In the genomic region with DNA sequence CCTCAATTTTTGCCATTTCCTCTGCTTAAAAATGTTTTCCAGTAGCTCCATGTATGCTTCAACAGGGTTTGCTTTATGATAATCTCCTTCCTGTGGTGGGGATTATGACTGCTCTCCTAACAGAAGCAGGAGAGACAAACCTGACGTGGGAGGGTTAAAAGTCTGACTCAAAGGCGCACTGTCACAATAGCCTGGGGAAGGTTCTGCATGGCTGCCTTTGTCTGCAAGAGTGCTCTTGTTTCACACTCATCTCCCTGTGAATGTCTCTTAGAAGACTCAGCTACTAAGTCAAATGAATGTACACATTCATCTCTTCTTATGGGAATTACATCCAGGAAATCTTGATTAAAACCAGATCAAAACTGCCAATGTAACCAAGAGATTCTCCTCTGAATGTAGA, we compare ENCODE assay signal across 11 cellular contexts.
DNase-seq lines count a peak whose midpoint lies in the region; ATAC-seq and TF ChIP-seq lines count a peak whose summit lies in the region.
"Had no signal": no experiment of that assay in that cellular context is flagged by ENCODE, and none has a peak within 500 bp of the region (broad histone marks: within the 10 kb centered on the region; RNA-seq: fewer than 3 reads in every experiment).

No MANE protein-coding gene starts in this region.

- H3K4me3 ChIP-seq in choroid plexus epithelial cell (ENCODE audit: low read depth, low read length) = no peak overlapping the region
- H3K4me3 ChIP-seq in OCI-LY7 (ENCODE audit: low read depth, low read length, poor library complexity, severe bottlenecking) = no peak overlapping the region
- H3K4me3 ChIP-seq: pancreas had no signal

- no peaks in the 10 kb centered on the region for H3K79me2 ChIP-seq in OCI-LY7 (ENCODE audit: insufficient read depth, low read depth, low read length)

- no peaks in the 10 kb centered on the region for H3K4me1 ChIP-seq in OCI-LY7 (ENCODE audit: insufficient read depth, low read length, poor library complexity, severe bottlenecking)
- H3K4me1 ChIP-seq: pancreas had no signal

- H2AFZ ChIP-seq in OCI-LY7 (ENCODE audit: low read length) = no peak overlapping the region

- no peaks in the 10 kb centered on the region for H4K20me1 ChIP-seq in OCI-LY7 (ENCODE audit: insufficient read depth, low read length)

- no peaks in the 10 kb centered on the region for H3K36me3 ChIP-seq in OCI-LY7 (ENCODE audit: insufficient read depth, low read length)
- H3K36me3 ChIP-seq: pancreas had no signal

- BruUV-seq in OCI-LY7 (replicated peaks; lab: Mats Ljungman, UMichigan) = no TSS peak

- DNase-seq in stimulated activated CD4-positive, alpha-beta T cell treated with anti-CD3 and anti-CD28 coated beads, Interleukin-4, amount 100 ng/mL, for 24 hours = peak; percentile 35
- no peak for DNase-seq in stimulated activated CD4-positive, alpha-beta T cell treated with anti-CD3 and anti-CD28 coated beads, Interleukin-4, amount 100 ng/mL, for 1 hour
- DNase-seq in choroid plexus epithelial cell (ENCODE audit: low read depth) (peak; percentile 37), OCI-LY7 (ENCODE audit: low spot score) (no peak), NCI-H2171 (lab: John Stamatoyannopoulos, UW) (no peak), CD1c-positive myeloid dendritic cell (ENCODE audit: extremely low spot score) (no peak), amniotic stem cell (lab: John Stamatoyannopoulos, UW) (no peak)
- DNase-seq: activated gamma-delta T cell treated with Interleukin-2 at 50 U/mL for 16 hours, COR-L47, pancreas had no signal

- CTCF ChIA-PET in OCI-LY7 (lab: Charles Lee; ENCODE audit: unreplicated experiment) = no interaction called here

- peak; percentile 49 for ATAC-seq in HG03378 (IDR thresholded peaks at IDR 0.05; ENCODE audit: unreplicated experiment)
- ATAC-seq: pancreas had no signal

- no peaks in the 10 kb centered on the region for H3K9me2 ChIP-seq in OCI-LY7 (ENCODE audit: insufficient read depth, low read length)

- H3K9me3 ChIP-seq in OCI-LY7 (ENCODE audit: low read length) = no peaks in the 10 kb centered on the region
- H3K9me3 ChIP-seq: pancreas had no signal

- intact Hi-C loops in OCI-LY7 (cut with micrococcal nuclease; ENCODE audit: unreplicated experiment) = loop anchor here (10.0 kb wide), 1 partner anchor 323 kb away; no protein-coding TSS in a partner anchor

- POLR2A ChIA-PET in OCI-LY7 (lab: Charles Lee) = interaction anchor here (1.1 kb wide), 1 partner anchor 77 kb away, joined by 3 read pairs; no protein-coding TSS in a partner anchor

- H3K27ac ChIP-seq in OCI-LY7 (ENCODE audit: low read depth, low read length, poor library complexity, severe bottlenecking) = no peak overlapping the region
- H3K27ac ChIP-seq: pancreas had no signal

- TF ChIP-seq CTCF in choroid plexus epithelial cell (conservative IDR thresholded peaks at IDR 0.05; ENCODE audit: low read depth, low read length) (no peak), OCI-LY7 (conservative IDR thresholded peaks at IDR 0.05; ENCODE audit: low read length) (no peak)

- H3K4me2 ChIP-seq in OCI-LY7 (ENCODE audit: low read length) = no peak overlapping the region

Comparison
In these comparisons a context has a peak if more than half of its experiments do, and no peak if none do; other contexts are left out.
1. DNase-seq: peak in stimulated activated CD4-positive, alpha-beta T cell treated with anti-CD3 and anti-CD28 coated beads, Interleukin-4, amount 100 ng/mL, for 24 hours (single experiment) and choroid plexus epithelial cell (single experiment); none in stimulated activated CD4-positive, alpha-beta T cell treated with anti-CD3 and anti-CD28 coated beads, Interleukin-4, amount 100 ng/mL, for 1 hour (single experiment), OCI-LY7 (single experiment), NCI-H2171 (single experiment), CD1c-positive myeloid dendritic cell (single experiment) and amniotic stem cell (single experiment).